1 cellular context compared by ENCODE assay signal in the genomic region with DNA sequence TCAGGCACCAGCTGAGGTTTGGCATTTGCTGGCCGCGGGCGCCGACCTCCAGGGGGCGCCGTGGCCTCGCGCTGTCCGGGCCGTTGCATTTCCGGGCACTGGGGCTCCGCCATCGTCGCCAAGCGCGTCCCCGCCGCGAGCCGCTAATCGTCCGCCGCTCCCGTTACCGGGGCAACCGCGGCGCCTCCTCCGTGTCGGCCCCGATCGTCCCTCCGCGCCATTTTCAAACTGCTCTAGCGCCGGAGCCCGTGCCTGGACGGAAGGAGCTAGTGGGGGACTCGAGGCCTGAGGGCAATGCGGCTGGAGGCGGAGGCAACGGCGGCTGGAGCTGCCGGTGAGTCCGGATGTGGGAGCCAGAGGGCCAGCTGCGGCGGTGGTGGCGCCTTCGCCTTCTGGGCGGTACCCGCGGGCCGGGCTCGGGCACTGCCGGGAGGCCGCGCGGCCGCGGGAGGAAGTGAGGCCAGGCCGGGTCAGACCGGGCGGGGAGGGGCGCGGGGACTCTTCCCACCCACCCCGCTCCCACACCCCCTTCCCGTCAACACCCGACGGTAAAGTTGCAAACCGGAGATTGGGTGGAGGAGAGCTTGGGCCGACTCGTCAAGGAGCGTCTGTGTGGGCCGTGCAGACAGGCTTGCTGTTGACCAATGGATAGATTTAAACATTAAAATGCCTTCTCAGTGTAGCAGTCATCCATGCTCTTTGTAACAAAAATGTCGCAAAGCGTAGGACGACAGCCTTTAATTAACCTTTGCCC.
TF ChIP-seq lines count a peak whose summit lies in the region.

A gene with protein sequence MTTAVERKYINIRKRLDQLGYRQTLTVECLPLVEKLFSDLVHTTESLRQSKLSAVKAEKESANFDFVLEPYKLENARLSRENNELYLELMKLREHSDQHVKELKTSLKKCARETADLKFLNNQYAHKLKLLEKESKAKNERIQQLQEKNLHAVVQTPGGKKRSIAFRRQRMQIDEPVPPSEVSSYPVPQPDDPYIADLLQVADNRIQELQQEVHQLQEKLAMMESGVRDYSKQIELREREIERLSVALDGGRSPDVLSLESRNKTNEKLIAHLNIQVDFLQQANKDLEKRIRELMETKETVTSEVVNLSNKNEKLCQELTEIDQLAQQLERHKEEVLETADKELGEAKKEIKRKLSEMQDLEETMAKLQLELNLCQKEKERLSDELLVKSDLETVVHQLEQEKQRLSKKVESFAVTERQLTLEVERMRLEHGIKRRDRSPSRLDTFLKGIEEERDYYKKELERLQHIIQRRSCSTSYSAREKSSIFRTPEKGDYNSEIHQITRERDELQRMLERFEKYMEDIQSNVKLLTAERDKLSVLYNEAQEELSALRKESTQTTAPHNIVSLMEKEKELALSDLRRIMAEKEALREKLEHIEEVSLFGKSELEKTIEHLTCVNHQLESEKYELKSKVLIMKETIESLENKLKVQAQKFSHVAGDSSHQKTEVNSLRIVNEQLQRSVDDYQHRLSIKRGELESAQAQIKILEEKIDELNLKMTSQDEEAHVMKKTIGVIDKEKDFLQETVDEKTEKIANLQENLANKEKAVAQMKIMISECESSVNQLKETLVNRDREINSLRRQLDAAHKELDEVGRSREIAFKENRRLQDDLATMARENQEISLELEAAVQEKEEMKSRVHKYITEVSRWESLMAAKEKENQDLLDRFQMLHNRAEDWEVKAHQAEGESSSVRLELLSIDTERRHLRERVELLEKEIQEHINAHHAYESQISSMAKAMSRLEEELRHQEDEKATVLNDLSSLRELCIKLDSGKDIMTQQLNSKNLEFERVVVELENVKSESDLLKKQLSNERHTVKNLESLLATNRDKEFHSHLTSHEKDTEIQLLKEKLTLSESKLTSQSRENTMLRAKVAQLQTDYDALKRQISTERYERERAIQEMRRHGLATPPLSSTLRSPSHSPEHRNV (plus strand): TSS at position 220 of the 754 bp plus-strand sequence. CDS start 3,186 bp downstream, outside the sequence.

TF ChIP-seq in HepG2, 621 proteins besides CTCF, POLR2A, EP300 and RAD21 (continued from another document and continues in another):
- TF ChIP-seq, protein P1, sequence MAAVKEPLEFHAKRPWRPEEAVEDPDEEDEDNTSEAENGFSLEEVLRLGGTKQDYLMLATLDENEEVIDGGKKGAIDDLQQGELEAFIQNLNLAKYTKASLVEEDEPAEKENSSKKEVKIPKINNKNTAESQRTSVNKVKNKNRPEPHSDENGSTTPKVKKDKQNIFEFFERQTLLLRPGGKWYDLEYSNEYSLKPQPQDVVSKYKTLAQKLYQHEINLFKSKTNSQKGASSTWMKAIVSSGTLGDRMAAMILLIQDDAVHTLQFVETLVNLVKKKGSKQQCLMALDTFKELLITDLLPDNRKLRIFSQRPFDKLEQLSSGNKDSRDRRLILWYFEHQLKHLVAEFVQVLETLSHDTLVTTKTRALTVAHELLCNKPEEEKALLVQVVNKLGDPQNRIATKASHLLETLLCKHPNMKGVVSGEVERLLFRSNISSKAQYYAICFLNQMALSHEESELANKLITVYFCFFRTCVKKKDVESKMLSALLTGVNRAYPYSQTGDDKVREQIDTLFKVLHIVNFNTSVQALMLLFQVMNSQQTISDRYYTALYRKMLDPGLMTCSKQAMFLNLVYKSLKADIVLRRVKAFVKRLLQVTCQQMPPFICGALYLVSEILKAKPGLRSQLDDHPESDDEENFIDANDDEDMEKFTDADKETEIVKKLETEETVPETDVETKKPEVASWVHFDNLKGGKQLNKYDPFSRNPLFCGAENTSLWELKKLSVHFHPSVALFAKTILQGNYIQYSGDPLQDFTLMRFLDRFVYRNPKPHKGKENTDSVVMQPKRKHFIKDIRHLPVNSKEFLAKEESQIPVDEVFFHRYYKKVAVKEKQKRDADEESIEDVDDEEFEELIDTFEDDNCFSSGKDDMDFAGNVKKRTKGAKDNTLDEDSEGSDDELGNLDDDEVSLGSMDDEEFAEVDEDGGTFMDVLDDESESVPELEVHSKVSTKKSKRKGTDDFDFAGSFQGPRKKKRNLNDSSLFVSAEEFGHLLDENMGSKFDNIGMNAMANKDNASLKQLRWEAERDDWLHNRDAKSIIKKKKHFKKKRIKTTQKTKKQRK (IDR thresholded peaks at IDR 0.05; ENCODE audit: low read length): no peak
- TF ChIP-seq YY1 (IDR thresholded peaks at IDR 0.05; ENCODE audit: insufficient read depth, insufficient replicate concordance, low read depth, low read length): peak; percentile 92
- TF ChIP-seq, protein P2, sequence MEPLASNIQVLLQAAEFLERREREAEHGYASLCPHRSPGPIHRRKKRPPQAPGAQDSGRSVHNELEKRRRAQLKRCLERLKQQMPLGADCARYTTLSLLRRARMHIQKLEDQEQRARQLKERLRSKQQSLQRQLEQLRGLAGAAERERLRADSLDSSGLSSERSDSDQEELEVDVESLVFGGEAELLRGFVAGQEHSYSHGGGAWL (CRISPR knock-in tag; IDR thresholded peaks at IDR 0.05): peak; percentile 85
- TF ChIP-seq, protein P3, sequence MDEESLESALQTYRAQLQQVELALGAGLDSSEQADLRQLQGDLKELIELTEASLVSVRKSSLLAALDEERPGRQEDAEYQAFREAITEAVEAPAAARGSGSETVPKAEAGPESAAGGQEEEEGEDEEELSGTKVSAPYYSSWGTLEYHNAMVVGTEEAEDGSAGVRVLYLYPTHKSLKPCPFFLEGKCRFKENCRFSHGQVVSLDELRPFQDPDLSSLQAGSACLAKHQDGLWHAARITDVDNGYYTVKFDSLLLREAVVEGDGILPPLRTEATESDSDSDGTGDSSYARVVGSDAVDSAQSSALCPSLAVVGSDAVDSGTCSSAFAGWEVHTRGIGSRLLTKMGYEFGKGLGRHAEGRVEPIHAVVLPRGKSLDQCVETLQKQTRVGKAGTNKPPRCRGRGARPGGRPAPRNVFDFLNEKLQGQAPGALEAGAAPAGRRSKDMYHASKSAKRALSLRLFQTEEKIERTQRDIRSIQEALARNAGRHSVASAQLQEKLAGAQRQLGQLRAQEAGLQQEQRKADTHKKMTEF (CRISPR knock-in tag; IDR thresholded peaks at IDR 0.05): peak; percentile 93; the same call in 1 of the 2 replicates
- TF ChIP-seq RBM39 (IDR thresholded peaks at IDR 0.05; ENCODE audit: low read depth, low read length, poor library complexity, severe bottlenecking): peak; percentile 90
- TF ChIP-seq SETDB1 (CRISPR knock-in tag; IDR thresholded peaks at IDR 0.05; ENCODE audit: borderline replicate concordance): no peak
- peak; percentile 46 for TF ChIP-seq HCFC1 (IDR thresholded peaks at IDR 0.05; ENCODE audit: low read depth, low read length)
- TF ChIP-seq, protein P4, sequence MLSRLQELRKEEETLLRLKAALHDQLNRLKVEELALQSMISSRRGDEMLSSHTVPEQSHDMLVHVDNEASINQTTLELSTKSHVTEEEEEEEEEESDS (CRISPR knock-in tag; IDR thresholded peaks at IDR 0.05; ENCODE audit: borderline replicate concordance): peak; percentile 75; the same call in 1 of the 2 replicates
- TF ChIP-seq, protein P5, sequence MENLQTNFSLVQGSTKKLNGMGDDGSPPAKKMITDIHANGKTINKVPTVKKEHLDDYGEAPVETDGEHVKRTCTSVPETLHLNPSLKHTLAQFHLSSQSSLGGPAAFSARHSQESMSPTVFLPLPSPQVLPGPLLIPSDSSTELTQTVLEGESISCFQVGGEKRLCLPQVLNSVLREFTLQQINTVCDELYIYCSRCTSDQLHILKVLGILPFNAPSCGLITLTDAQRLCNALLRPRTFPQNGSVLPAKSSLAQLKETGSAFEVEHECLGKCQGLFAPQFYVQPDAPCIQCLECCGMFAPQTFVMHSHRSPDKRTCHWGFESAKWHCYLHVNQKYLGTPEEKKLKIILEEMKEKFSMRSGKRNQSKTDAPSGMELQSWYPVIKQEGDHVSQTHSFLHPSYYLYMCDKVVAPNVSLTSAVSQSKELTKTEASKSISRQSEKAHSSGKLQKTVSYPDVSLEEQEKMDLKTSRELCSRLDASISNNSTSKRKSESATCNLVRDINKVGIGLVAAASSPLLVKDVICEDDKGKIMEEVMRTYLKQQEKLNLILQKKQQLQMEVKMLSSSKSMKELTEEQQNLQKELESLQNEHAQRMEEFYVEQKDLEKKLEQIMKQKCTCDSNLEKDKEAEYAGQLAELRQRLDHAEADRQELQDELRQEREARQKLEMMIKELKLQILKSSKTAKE (CRISPR knock-in tag; IDR thresholded peaks at IDR 0.05; ENCODE audit: borderline replicate concordance): peak; percentile 72; the same call in 1 of the 2 replicates
- no peak for TF ChIP-seq NFE2L1 (CRISPR knock-in tag; IDR thresholded peaks at IDR 0.05; ENCODE audit: borderline replicate concordance)
- TF ChIP-seq ATF7 (IDR thresholded peaks at IDR 0.05): no peak
- TF ChIP-seq ATF7 (CRISPR knock-in tag; IDR thresholded peaks at IDR 0.05): no peak
- TF ChIP-seq ZNF124 (CRISPR knock-in tag; IDR thresholded peaks at IDR 0.05): no peak
- no peak for TF ChIP-seq RARG (CRISPR knock-in tag; IDR thresholded peaks at IDR 0.05; ENCODE audit: low read depth)
- TF ChIP-seq, protein P6, sequence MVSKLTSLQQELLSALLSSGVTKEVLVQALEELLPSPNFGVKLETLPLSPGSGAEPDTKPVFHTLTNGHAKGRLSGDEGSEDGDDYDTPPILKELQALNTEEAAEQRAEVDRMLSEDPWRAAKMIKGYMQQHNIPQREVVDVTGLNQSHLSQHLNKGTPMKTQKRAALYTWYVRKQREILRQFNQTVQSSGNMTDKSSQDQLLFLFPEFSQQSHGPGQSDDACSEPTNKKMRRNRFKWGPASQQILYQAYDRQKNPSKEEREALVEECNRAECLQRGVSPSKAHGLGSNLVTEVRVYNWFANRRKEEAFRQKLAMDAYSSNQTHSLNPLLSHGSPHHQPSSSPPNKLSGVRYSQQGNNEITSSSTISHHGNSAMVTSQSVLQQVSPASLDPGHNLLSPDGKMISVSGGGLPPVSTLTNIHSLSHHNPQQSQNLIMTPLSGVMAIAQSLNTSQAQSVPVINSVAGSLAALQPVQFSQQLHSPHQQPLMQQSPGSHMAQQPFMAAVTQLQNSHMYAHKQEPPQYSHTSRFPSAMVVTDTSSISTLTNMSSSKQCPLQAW (CRISPR knock-in tag; IDR thresholded peaks at IDR 0.05): peak; percentile 55; the same call in 1 of the 2 replicates
- TF ChIP-seq, protein P7, sequence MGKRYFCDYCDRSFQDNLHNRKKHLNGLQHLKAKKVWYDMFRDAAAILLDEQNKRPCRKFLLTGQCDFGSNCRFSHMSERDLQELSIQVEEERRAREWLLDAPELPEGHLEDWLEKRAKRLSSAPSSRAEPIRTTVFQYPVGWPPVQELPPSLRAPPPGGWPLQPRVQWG (CRISPR knock-in tag; IDR thresholded peaks at IDR 0.05; ENCODE audit: borderline replicate concordance, low read depth): no peak
- TF ChIP-seq, protein P8, sequence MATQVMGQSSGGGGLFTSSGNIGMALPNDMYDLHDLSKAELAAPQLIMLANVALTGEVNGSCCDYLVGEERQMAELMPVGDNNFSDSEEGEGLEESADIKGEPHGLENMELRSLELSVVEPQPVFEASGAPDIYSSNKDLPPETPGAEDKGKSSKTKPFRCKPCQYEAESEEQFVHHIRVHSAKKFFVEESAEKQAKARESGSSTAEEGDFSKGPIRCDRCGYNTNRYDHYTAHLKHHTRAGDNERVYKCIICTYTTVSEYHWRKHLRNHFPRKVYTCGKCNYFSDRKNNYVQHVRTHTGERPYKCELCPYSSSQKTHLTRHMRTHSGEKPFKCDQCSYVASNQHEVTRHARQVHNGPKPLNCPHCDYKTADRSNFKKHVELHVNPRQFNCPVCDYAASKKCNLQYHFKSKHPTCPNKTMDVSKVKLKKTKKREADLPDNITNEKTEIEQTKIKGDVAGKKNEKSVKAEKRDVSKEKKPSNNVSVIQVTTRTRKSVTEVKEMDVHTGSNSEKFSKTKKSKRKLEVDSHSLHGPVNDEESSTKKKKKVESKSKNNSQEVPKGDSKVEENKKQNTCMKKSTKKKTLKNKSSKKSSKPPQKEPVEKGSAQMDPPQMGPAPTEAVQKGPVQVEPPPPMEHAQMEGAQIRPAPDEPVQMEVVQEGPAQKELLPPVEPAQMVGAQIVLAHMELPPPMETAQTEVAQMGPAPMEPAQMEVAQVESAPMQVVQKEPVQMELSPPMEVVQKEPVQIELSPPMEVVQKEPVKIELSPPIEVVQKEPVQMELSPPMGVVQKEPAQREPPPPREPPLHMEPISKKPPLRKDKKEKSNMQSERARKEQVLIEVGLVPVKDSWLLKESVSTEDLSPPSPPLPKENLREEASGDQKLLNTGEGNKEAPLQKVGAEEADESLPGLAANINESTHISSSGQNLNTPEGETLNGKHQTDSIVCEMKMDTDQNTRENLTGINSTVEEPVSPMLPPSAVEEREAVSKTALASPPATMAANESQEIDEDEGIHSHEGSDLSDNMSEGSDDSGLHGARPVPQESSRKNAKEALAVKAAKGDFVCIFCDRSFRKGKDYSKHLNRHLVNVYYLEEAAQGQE (IDR thresholded peaks at IDR 0.05; ENCODE audit: borderline replicate concordance in 1 of 2, low read depth in 1 of 2, low read length in 2 of 2): no peak
- TF ChIP-seq ZNF44 (CRISPR knock-in tag; IDR thresholded peaks at IDR 0.05): peak; percentile 73; the same call in 1 of the 2 replicates
- TF ChIP-seq ZNF20 (CRISPR knock-in tag; IDR thresholded peaks at IDR 0.05): no peak
- TF ChIP-seq SP4 (CRISPR knock-in tag; IDR thresholded peaks at IDR 0.05): peak; percentile 80
- TF ChIP-seq ZKSCAN8 (CRISPR knock-in tag; IDR thresholded peaks at IDR 0.05; ENCODE audit: borderline replicate concordance): no peak
- peak; percentile 90 for TF ChIP-seq TBX2 (CRISPR knock-in tag; IDR thresholded peaks at IDR 0.05; ENCODE audit: borderline replicate concordance)
- TF ChIP-seq, protein P9, sequence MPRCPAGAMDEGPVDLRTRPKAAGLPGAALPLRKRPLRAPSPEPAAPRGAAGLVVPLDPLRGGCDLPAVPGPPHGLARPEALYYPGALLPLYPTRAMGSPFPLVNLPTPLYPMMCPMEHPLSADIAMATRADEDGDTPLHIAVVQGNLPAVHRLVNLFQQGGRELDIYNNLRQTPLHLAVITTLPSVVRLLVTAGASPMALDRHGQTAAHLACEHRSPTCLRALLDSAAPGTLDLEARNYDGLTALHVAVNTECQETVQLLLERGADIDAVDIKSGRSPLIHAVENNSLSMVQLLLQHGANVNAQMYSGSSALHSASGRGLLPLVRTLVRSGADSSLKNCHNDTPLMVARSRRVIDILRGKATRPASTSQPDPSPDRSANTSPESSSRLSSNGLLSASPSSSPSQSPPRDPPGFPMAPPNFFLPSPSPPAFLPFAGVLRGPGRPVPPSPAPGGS (CRISPR knock-in tag; IDR thresholded peaks at IDR 0.05): peak; percentile 97
- peak; percentile 96 for TF ChIP-seq HNRNPLL (IDR thresholded peaks at IDR 0.05; ENCODE audit: low read depth, low read length, poor library complexity, severe bottlenecking)
- 0 out of 2 replicates have a peak, but pooled peaks have one; percentile 67 for TF ChIP-seq ZNF317 (CRISPR knock-in tag; IDR thresholded peaks at IDR 0.05)
- peak; percentile 79 for TF ChIP-seq ZNF451 (CRISPR knock-in tag; IDR thresholded peaks at IDR 0.05)
- TF ChIP-seq CHCHD3 (CRISPR knock-in tag; IDR thresholded peaks at IDR 0.05): peak; percentile 79; the same call in 1 of the 2 replicates
- peak; percentile 96 for TF ChIP-seq DNMT1 (CRISPR knock-in tag; IDR thresholded peaks at IDR 0.05)
- peak; percentile 20; the same call in 1 of the 2 replicates for TF ChIP-seq ARID2 (CRISPR knock-in tag; IDR thresholded peaks at IDR 0.05; ENCODE audit: borderline replicate concordance)
- TF ChIP-seq, protein P10, sequence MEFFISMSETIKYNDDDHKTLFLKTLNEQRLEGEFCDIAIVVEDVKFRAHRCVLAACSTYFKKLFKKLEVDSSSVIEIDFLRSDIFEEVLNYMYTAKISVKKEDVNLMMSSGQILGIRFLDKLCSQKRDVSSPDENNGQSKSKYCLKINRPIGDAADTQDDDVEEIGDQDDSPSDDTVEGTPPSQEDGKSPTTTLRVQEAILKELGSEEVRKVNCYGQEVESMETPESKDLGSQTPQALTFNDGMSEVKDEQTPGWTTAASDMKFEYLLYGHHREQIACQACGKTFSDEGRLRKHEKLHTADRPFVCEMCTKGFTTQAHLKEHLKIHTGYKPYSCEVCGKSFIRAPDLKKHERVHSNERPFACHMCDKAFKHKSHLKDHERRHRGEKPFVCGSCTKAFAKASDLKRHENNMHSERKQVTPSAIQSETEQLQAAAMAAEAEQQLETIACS (CRISPR knock-in tag; IDR thresholded peaks at IDR 0.05): peak; percentile 99
